ENCODE assay signal across 8 cellular contexts in genomic region chr9:32385135-32385884, GRCh38. TPM values are rescaled to one million over a fixed set of nuclear protein-coding genes. Genes with fewer than 3 reads are reported as not detected.
DNase-seq lines count a peak whose midpoint lies in the region; ATAC-seq, FAIRE-seq and TF ChIP-seq lines count a peak whose summit lies in the region.

No MANE protein-coding gene starts in this region.

- intact Hi-C loops in activated CD4-positive, alpha-beta T cell treated with anti-CD3 and anti-CD28 coated beads for 36 hours (cut with DNase I, micrococcal nuclease): loop anchor here (10.0 kb wide), 2 partner anchors 689 to 909 kb away; partner anchors contain the start of genes NFX1 (in 1 of the 2) and SMU1 (in 1 of the 2)

- peak overlapping the region; percentile 73 for H3K4me2 ChIP-seq in keratinocyte (ENCODE audit: control insufficient read depth, extremely low read depth, insufficient read depth, low read depth, low read length)

- H3K4me3 ChIP-seq in keratinocyte (ENCODE audit: control insufficient read depth in 2 of 3, extremely low read depth in 1 of 3, insufficient read depth in 2 of 3, low read depth in 1 of 3, low read length in 3 of 3) (peak overlapping the region; percentile 71 to 85 (median 83)), thoracic aorta (peak overlapping the region; percentile 82)

- peaks cover 8% of the 10 kb centered on the region for H3K79me2 ChIP-seq in keratinocyte (ENCODE audit: control insufficient read depth, insufficient read depth, low read length)

- no peak overlapping the region for H3K27ac Mint-ChIP-seq in activated CD4-positive, alpha-beta T cell treated with anti-CD3 and anti-CD28 coated beads for 36 hours
- H3K27ac Mint-ChIP-seq in activated naive CD8-positive, alpha-beta T cell treated with anti-CD3 and anti-CD28 coated beads for 36 hours: peak overlapping the region; percentile 26

- H3K4me3 Mint-ChIP-seq in activated CD4-positive, alpha-beta T cell treated with anti-CD3 and anti-CD28 coated beads for 36 hours: peak overlapping the region; percentile 78
- peak overlapping the region; percentile 87 for H3K4me3 Mint-ChIP-seq in activated naive CD8-positive, alpha-beta T cell treated with anti-CD3 and anti-CD28 coated beads for 36 hours

- POLR2A ChIA-PET in activated CD4-positive, alpha-beta T cell treated with anti-CD3 and anti-CD28 coated beads for 36 hours (lab: Charles Lee): interaction anchor here (0.8 kb wide), 1 partner anchor 166 kb away, joined by 3 read pairs; no protein-coding TSS in a partner anchor

- no peak for DNase-seq in activated CD4-positive, alpha-beta T cell treated with anti-CD3 and anti-CD28 coated beads for 36 hours
- DNase-seq in activated CD4-positive, alpha-beta T cell treated with anti-CD3 and anti-CD28 coated beads, Interleukin-2, amount 50 U/mL, for 4 hours: no peak
- no peak for DNase-seq in activated naive CD8-positive, alpha-beta T cell treated with anti-CD3 and anti-CD28 coated beads for 36 hours
- DNase-seq in keratinocyte (ENCODE audit: low read depth, low spot score) (no peak), thoracic aorta (ENCODE audit: low spot score) (no peak), GM12891 (ENCODE audit: insufficient read length, low spot score) (no peak), NCI-H2081 (lab: John Stamatoyannopoulos, UW) (no peak)

- H3K9ac ChIP-seq in keratinocyte (ENCODE audit: control insufficient read depth, extremely low read depth, insufficient read depth, low read length): peak overlapping the region; percentile 88

- no peak for ATAC-seq in activated CD4-positive, alpha-beta T cell treated with anti-CD3 and anti-CD28 coated beads for 36 hours
- no peak for ATAC-seq in thoracic aorta (ENCODE audit: insufficient number of reproducible peaks, low FRiP score, low read depth)
- no peak for ATAC-seq in activated CD4-positive, CD25-positive, alpha-beta regulatory T cell treated with anti-CD3 and anti-CD28 coated beads, Interleukin-2, amount 50 U/mL, for 24 hours

- no peak for TF ChIP-seq POLR2A in GM12891 (IDR thresholded peaks at IDR 0.05; ENCODE audit: low read depth, low read length)

- H3K9me3 ChIP-seq in keratinocyte (ENCODE audit: control insufficient read depth, low read depth, low read length) (no peaks in the 10 kb centered on the region), thoracic aorta (no peaks in the 10 kb centered on the region)

- H3K27ac ChIP-seq in keratinocyte (ENCODE audit: control insufficient read depth, insufficient read depth, low read length) (peak overlapping the region; percentile 65), thoracic aorta (peak overlapping the region; percentile 78 to 90)

- TF ChIP-seq CTCF in keratinocyte (optimal IDR thresholded peaks at IDR 0.05 in 1 of 3, IDR thresholded peaks at IDR 0.05 in 1 of 3, conservative IDR thresholded peaks at IDR 0.05 in 1 of 3; ENCODE audit: extremely low read depth in 1 of 3, insufficient read depth in 2 of 3, low read length in 3 of 3) (no peak), thoracic aorta (IDR thresholded peaks at IDR 0.05) (no peak)

- H3K36me3 Mint-ChIP-seq in activated CD4-positive, alpha-beta T cell treated with anti-CD3 and anti-CD28 coated beads for 36 hours (ENCODE audit: low read depth): no peaks in the 10 kb centered on the region
- no peaks in the 10 kb centered on the region for H3K36me3 Mint-ChIP-seq in activated naive CD8-positive, alpha-beta T cell treated with anti-CD3 and anti-CD28 coated beads for 36 hours

- H3K27me3 Mint-ChIP-seq in activated CD4-positive, alpha-beta T cell treated with anti-CD3 and anti-CD28 coated beads for 36 hours: peaks cover 14% of the 10 kb centered on the region
- peaks cover 17% of the 10 kb centered on the region for H3K27me3 Mint-ChIP-seq in activated naive CD8-positive, alpha-beta T cell treated with anti-CD3 and anti-CD28 coated beads for 36 hours

- H3K9me1 ChIP-seq in keratinocyte (ENCODE audit: control insufficient read depth, extremely low read depth, insufficient read depth, low read length): no peaks in the 10 kb centered on the region

- H3K36me3 ChIP-seq in keratinocyte (ENCODE audit: control insufficient read depth in 2 of 2, extremely low read depth in 1 of 2, insufficient read depth in 2 of 2, low read length in 2 of 2): no peaks in the 10 kb centered on the region
- no peaks in the 10 kb centered on the region for H3K36me3 ChIP-seq in thoracic aorta

- CTCF ChIA-PET in activated CD4-positive, alpha-beta T cell treated with anti-CD3 and anti-CD28 coated beads for 36 hours (lab: Charles Lee): interaction anchor here (0.5 to 5.6 kb wide), 9 partner anchors 27 to 196 kb away, joined by 3 to 68 read pairs (median 5); partner anchors contain the start of genes NDUFB6, RIGI, SMIM27 and TOPORS

- no peaks in the 10 kb centered on the region for H3K9me3 Mint-ChIP-seq in activated CD4-positive, alpha-beta T cell treated with anti-CD3 and anti-CD28 coated beads for 36 hours (ENCODE audit: low read depth)
- no peaks in the 10 kb centered on the region for H3K9me3 Mint-ChIP-seq in activated naive CD8-positive, alpha-beta T cell treated with anti-CD3 and anti-CD28 coated beads for 36 hours

- H3K27me3 ChIP-seq in keratinocyte (ENCODE audit: control insufficient read depth, extremely low read depth, insufficient read depth, low read length): peaks cover 9% of the 10 kb centered on the region
- H3K27me3 ChIP-seq in thoracic aorta (replicated peaks; ENCODE audit: insufficient read depth): no peaks in the 10 kb centered on the region

- peaks cover 12% of the 10 kb centered on the region for H3K4me1 Mint-ChIP-seq in activated CD4-positive, alpha-beta T cell treated with anti-CD3 and anti-CD28 coated beads for 36 hours
- peaks cover 19% of the 10 kb centered on the region for H3K4me1 Mint-ChIP-seq in activated naive CD8-positive, alpha-beta T cell treated with anti-CD3 and anti-CD28 coated beads for 36 hours

- dilution Hi-C loops in keratinocyte (cut with MboI; ENCODE audit: extremely low pct_ligation_motif_present, low sequenced_read_pairs): no loop called here

- H4K20me1 ChIP-seq in keratinocyte (ENCODE audit: control insufficient read depth, extremely low read depth, insufficient read depth, low read length): no peaks in the 10 kb centered on the region

- H2AFZ ChIP-seq in keratinocyte (ENCODE audit: control insufficient read depth, low read length): peak overlapping the region; percentile 99

- peaks cover 7% of the 10 kb centered on the region for H3K4me1 ChIP-seq in keratinocyte (ENCODE audit: control insufficient read depth, extremely low read depth, insufficient read depth, low read length)
- H3K4me1 ChIP-seq in thoracic aorta (ENCODE audit: control insufficient read depth in 1 of 2, low read depth in 2 of 2): peaks cover 16 to 32% of the 10 kb centered on the region in 2 donors

- no peak for FAIRE-seq in keratinocyte (lab: Jason Lieb, UNC)
- no peak for FAIRE-seq in GM12891 (lab: Jason Lieb, UNC)

TF ChIP-seq in GM12891, 5 proteins besides CTCF, POLR2A, EP300 and RAD21:
- no peak for TF ChIP-seq TAF1 (IDR thresholded peaks at IDR 0.05; ENCODE audit: low read depth, low read length)
- TF ChIP-seq POU2F2 (IDR thresholded peaks at IDR 0.05; ENCODE audit: low read depth, low read length): no peak
- no peak for TF ChIP-seq POLR2AphosphoS5 (IDR thresholded peaks at IDR 0.05; ENCODE audit: low read depth, low read length)
- no peak for TF ChIP-seq PAX5 (IDR thresholded peaks at IDR 0.05; ENCODE audit: insufficient read depth, low read length, severe bottlenecking)
- no peak for TF ChIP-seq SPI1 (IDR thresholded peaks at IDR 0.05; ENCODE audit: low read depth, low read length)
TF ChIP-seq in GM12891: peak in this region for 0.

RNA-seq across cellular contexts. Expression of gene ACO1, which starts 0.9 kb away (rescaled TPM):
- 10 to 100 TPM; 15.5 TPM for total RNA-seq in activated CD4-positive, alpha-beta T cell treated with anti-CD3 and anti-CD28 coated beads for 36 hours
- total RNA-seq in activated naive CD8-positive, alpha-beta T cell treated with anti-CD3 and anti-CD28 coated beads for 36 hours: 10 to 100 TPM; 16.3 to 16.7 TPM
- polyA plus RNA-seq in keratinocyte: 23.9 to 30.8 TPM (median 29.2 TPM) in 3 replicates
- 3.3 TPM for polyA plus RNA-seq in keratinocyte (2011; ENCODE audit: low read depth)
- polyA plus RNA-seq in keratinocyte (2011; cell fraction: cytosol; rRNA removed): 22.7 and 31.3 TPM in 2 replicates
- 24.3 and 26.9 TPM in 2 replicates for polyA plus RNA-seq in keratinocyte (2011; cell fraction: nucleus; rRNA removed)
- polyA plus RNA-seq in keratinocyte (2012; ENCODE audit: low replicate concordance): 6.6 and 20.8 TPM in 2 replicates
- polyA minus RNA-seq in keratinocyte: 18.2 to 38.8 TPM (median 35.4 TPM) in 3 replicates
- polyA minus RNA-seq in keratinocyte (2011; cell fraction: cytosol; rRNA and poly(A)+ RNA removed): 17.1 TPM
- polyA minus RNA-seq in keratinocyte (2011; cell fraction: nucleus; rRNA and poly(A)+ RNA removed): 14.8 and 25.1 TPM in 2 replicates
- 10 to 100 TPM; 28.6 to 32.9 TPM for total RNA-seq in thoracic aorta
- polyA plus RNA-seq in GM12891 (2012; ENCODE audit: low read depth, missing spikeins): 3.5 TPM
